1 cellular context compared by ENCODE assay signal in the genomic region with DNA sequence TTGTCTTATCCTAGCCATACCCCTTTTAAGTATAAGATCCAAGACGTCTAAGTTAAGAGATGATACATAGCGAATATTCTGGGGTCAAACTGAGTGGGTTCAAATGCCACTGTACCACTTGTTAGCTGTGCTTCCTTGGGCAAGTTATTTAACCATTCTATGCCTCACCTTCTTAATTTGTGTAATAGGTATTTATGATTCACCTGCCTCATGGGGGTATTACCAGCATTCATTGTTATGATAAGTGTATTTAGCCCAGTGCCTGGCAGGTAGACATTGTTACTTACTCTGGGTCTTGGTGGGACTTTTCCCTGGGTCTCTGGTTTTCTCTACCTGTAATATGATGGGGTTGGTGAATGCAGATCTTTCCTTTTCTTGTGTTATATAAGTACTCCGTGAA.
TF ChIP-seq lines count a peak whose summit lies in the region.

No MANE protein-coding gene starts in this region.

TF ChIP-seq in H1, 55 proteins besides CTCF, POLR2A, EP300 and RAD21 (continued from another document):
- TF ChIP-seq, protein P1, sequence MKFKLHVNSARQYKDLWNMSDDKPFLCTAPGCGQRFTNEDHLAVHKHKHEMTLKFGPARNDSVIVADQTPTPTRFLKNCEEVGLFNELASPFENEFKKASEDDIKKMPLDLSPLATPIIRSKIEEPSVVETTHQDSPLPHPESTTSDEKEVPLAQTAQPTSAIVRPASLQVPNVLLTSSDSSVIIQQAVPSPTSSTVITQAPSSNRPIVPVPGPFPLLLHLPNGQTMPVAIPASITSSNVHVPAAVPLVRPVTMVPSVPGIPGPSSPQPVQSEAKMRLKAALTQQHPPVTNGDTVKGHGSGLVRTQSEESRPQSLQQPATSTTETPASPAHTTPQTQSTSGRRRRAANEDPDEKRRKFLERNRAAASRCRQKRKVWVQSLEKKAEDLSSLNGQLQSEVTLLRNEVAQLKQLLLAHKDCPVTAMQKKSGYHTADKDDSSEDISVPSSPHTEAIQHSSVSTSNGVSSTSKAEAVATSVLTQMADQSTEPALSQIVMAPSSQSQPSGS (IDR thresholded peaks at IDR 0.05; ENCODE audit: low read length): no peak
- TF ChIP-seq BRCA1 (IDR thresholded peaks at IDR 0.05; ENCODE audit: low read depth, low read length) (no peak), SP2 (IDR thresholded peaks at IDR 0.05; ENCODE audit: low read length) (no peak), CEBPB (IDR thresholded peaks at IDR 0.05; ENCODE audit: low read depth, low read length) (0 out of 2 replicates have a peak, but pooled peaks have one; percentile 6), RNF2 (IDR thresholded peaks at IDR 0.05; ENCODE audit: borderline replicate concordance, low read depth, low read length, missing control alignments, poor library complexity, severe bottlenecking) (no peak), CREB1 (IDR thresholded peaks at IDR 0.05) (no peak), ZNF274 (IDR thresholded peaks at IDR 0.05; ENCODE audit: borderline replicate concordance, extremely low read depth, low read length) (no peak), RXRA (IDR thresholded peaks at IDR 0.05; ENCODE audit: insufficient read depth, low read depth, low read length) (no peak), HDAC2 (IDR thresholded peaks at IDR 0.05; ENCODE audit: borderline replicate concordance in 1 of 2, low read depth in 2 of 2, low read length in 2 of 2) (0 out of 4 replicates have a peak, but pooled peaks of 1 of the 2 experiments have one; percentile 67), FOSL1 (IDR thresholded peaks at IDR 0.05; ENCODE audit: insufficient read depth, low read depth, low read length) (no peak), PHF8 (conservative IDR thresholded peaks at IDR 0.05; ENCODE audit: low read depth, low read length) (no peak), BACH1 (IDR thresholded peaks at IDR 0.05; ENCODE audit: low read length) (no peak), SP1 (IDR thresholded peaks at IDR 0.05; ENCODE audit: low read depth, low read length) (0 out of 2 replicates have a peak, but pooled peaks have one; percentile 21), ASH2L (IDR thresholded peaks at IDR 0.05; ENCODE audit: low read length) (no peak), JUND (IDR thresholded peaks at IDR 0.05; ENCODE audit: low read length) (0 out of 2 replicates have a peak, but pooled peaks have one; percentile 54), CTBP2 (IDR thresholded peaks at IDR 0.05; ENCODE audit: borderline replicate concordance, insufficient read depth, insufficient read length, low read length) (no peak)
